In genomic region chr4:70991596-70991995, GRCh38 we compare ENCODE assay signal across 16 cellular contexts. TPM values are rescaled to one million over a fixed set of nuclear protein-coding genes. Genes with fewer than 3 reads are reported as not detected.
DNase-seq lines count a peak whose midpoint lies in the region; ATAC-seq and TF ChIP-seq lines count a peak whose summit lies in the region.
"Had no signal": no experiment of that assay in that cellular context is flagged by ENCODE, and none has a peak within 500 bp of the region (broad histone marks: within the 10 kb centered on the region; RNA-seq: fewer than 3 reads in every experiment).

No MANE protein-coding gene starts in this region.

- no peaks in the 10 kb centered on the region for H3K9me3 Mint-ChIP-seq in natural killer cell
- no peaks in the 10 kb centered on the region for H3K9me3 Mint-ChIP-seq in natural killer cell treated with Interleukin-12 subunit alpha and Interleukin-12 subunit beta and Interleukin-15 and Interleukin-18, amount 100 ng/mL, for 72 hours
- no peaks in the 10 kb centered on the region for H3K9me3 Mint-ChIP-seq in dendritic cell treated with granulocyte-macrophage colony-stimulating factor and Interleukin-4, amounts not matched to agents 40 ng/mL and 50 ng/mL, for 4 days

- no peaks in the 10 kb centered on the region for H3K36me3 Mint-ChIP-seq in natural killer cell
- peaks cover 11% of the 10 kb centered on the region for H3K36me3 Mint-ChIP-seq in natural killer cell treated with Interleukin-12 subunit alpha and Interleukin-12 subunit beta and Interleukin-15 and Interleukin-18, amount 100 ng/mL, for 72 hours
- peaks cover 13% of the 10 kb centered on the region for H3K36me3 Mint-ChIP-seq in dendritic cell treated with granulocyte-macrophage colony-stimulating factor and Interleukin-4, amounts not matched to agents 40 ng/mL and 50 ng/mL, for 4 days (ENCODE audit: low read depth)

- H3K36me3 ChIP-seq in Loucy (ENCODE audit: insufficient read depth, low read length), result no peaks in the 10 kb centered on the region

- no peak for TF ChIP-seq CTCF in natural killer cell (IDR thresholded peaks at IDR 0.05)
- no peak for TF ChIP-seq CTCF in Loucy (conservative IDR thresholded peaks at IDR 0.05; ENCODE audit: low read length)

- no peak overlapping the region for H3K9ac ChIP-seq in Loucy (ENCODE audit: low read depth, low read length, poor library complexity, severe bottlenecking)

- peaks cover 35% of the 10 kb centered on the region for H3K4me1 ChIP-seq in Loucy (ENCODE audit: insufficient read depth, low read length, poor library complexity, severe bottlenecking)
- H3K4me1 ChIP-seq: A549 had no signal

- DNase-seq in natural killer cell (no peak), D341Med (ENCODE audit: low spot score) (no peak), NCI-H1048 (lab: John Stamatoyannopoulos, UW) (no peak), SIG-M5 (lab: John Stamatoyannopoulos, UW) (no peak), NCI-H2227 (lab: John Stamatoyannopoulos, UW; ENCODE audit: unreplicated experiment) (no peak)
- no peak for DNase-seq in natural killer cell treated with Interleukin-12 subunit alpha and Interleukin-12 subunit beta and Interleukin-15 and Interleukin-18, amount 100 ng/mL, for 72 hours (ENCODE audit: low spot score)
- DNase-seq: DMS79, KG1, NCI-H1092 treated with DMSO at 0.1 percent for 48 hours, NCI-H1694, RPMI8226 had no signal

- H3K9me2 ChIP-seq in Loucy (replicated peaks; ENCODE audit: low read depth, low read length), result no peaks in the 10 kb centered on the region

- H3K9me3 ChIP-seq in Loucy (ENCODE audit: insufficient read depth, low read depth, low read length), result no peaks in the 10 kb centered on the region
- H3K9me3 ChIP-seq: A549 had no signal

- H3K79me2 ChIP-seq in Loucy (ENCODE audit: insufficient read depth, low read length), result peaks cover 31% of the 10 kb centered on the region

- peaks cover 9% of the 10 kb centered on the region for H3K27me3 ChIP-seq in Loucy (ENCODE audit: insufficient read depth, low read length, poor library complexity, severe bottlenecking)

- ATAC-seq in natural killer cell, result no peak
- no peak for ATAC-seq in natural killer cell treated with Interleukin-12 subunit alpha and Interleukin-12 subunit beta and Interleukin-15 and Interleukin-18, amount 100 ng/mL, for 72 hours
- ATAC-seq: A549, GM12878, HepG2 had no signal

- H3K4me3 Mint-ChIP-seq in natural killer cell, result peak overlapping the region; percentile 47
- H3K4me3 Mint-ChIP-seq in natural killer cell treated with Interleukin-12 subunit alpha and Interleukin-12 subunit beta and Interleukin-15 and Interleukin-18, amount 100 ng/mL, for 72 hours, result no peak overlapping the region
- H3K4me3 Mint-ChIP-seq in dendritic cell treated with granulocyte-macrophage colony-stimulating factor and Interleukin-4, amounts not matched to agents 40 ng/mL and 50 ng/mL, for 4 days, result no peak overlapping the region

- intact Hi-C loops in natural killer cell (cut with micrococcal nuclease), result loop anchor here (5.0 to 10.0 kb wide), 2 partner anchors 89 to 307 kb away; partner anchors contain the start of genes MOB1B and UTP3
- intact Hi-C loops in dendritic cell treated with granulocyte-macrophage colony-stimulating factor and Interleukin-4, amounts not matched to agents 40 ng/mL and 50 ng/mL, for 4 days (cut with micrococcal nuclease), result loop anchor here (5.0 kb wide), 4 partner anchors 44 to 304 kb away; partner anchors contain the start of genes GRSF1, MOB1B and UTP3

- no peaks in the 10 kb centered on the region for H3K27me3 Mint-ChIP-seq in natural killer cell (ENCODE audit: low read depth in 2 of 2)
- H3K27me3 Mint-ChIP-seq in natural killer cell treated with Interleukin-12 subunit alpha and Interleukin-12 subunit beta and Interleukin-15 and Interleukin-18, amount 100 ng/mL, for 72 hours, result no peaks in the 10 kb centered on the region
- no peaks in the 10 kb centered on the region for H3K27me3 Mint-ChIP-seq in dendritic cell treated with granulocyte-macrophage colony-stimulating factor and Interleukin-4, amounts not matched to agents 40 ng/mL and 50 ng/mL, for 4 days

- H3K4me3 ChIP-seq in Loucy (ENCODE audit: low read length, poor library complexity, severe bottlenecking), result no peak overlapping the region
- H3K4me3 ChIP-seq: A549 had no signal

- peaks cover 42 to 44% of the 10 kb centered on the region in 2 donors for H3K4me1 Mint-ChIP-seq in natural killer cell
- peaks cover 30 to 31% of the 10 kb centered on the region in 2 donors for H3K4me1 Mint-ChIP-seq in natural killer cell treated with Interleukin-12 subunit alpha and Interleukin-12 subunit beta and Interleukin-15 and Interleukin-18, amount 100 ng/mL, for 72 hours (ENCODE audit: low read depth in 2 of 2)
- H3K4me1 Mint-ChIP-seq in dendritic cell treated with granulocyte-macrophage colony-stimulating factor and Interleukin-4, amounts not matched to agents 40 ng/mL and 50 ng/mL, for 4 days (ENCODE audit: low read depth), result peaks cover 23% of the 10 kb centered on the region

- peaks cover 18% of the 10 kb centered on the region for H4K20me1 ChIP-seq in Loucy (ENCODE audit: insufficient read depth, low read length, poor library complexity, severe bottlenecking)

- peak overlapping the region in 1 of 2 donors; percentile 90 for H3K27ac Mint-ChIP-seq in natural killer cell
- no peak overlapping the region for H3K27ac Mint-ChIP-seq in natural killer cell treated with Interleukin-12 subunit alpha and Interleukin-12 subunit beta and Interleukin-15 and Interleukin-18, amount 100 ng/mL, for 72 hours
- H3K27ac Mint-ChIP-seq in dendritic cell treated with granulocyte-macrophage colony-stimulating factor and Interleukin-4, amounts not matched to agents 40 ng/mL and 50 ng/mL, for 4 days, result peak overlapping the region; percentile 7

- H3F3A ChIP-seq in Loucy (ENCODE audit: low read depth), result no peaks in the 10 kb centered on the region

- H2AFZ ChIP-seq in Loucy (ENCODE audit: low read length), result no peak overlapping the region

- peak overlapping the region; percentile 81 for H3K4me2 ChIP-seq in Loucy (ENCODE audit: low read depth, low read length, poor library complexity, severe bottlenecking)

RNA-seq across cellular contexts. Expression of gene DCK, which starts 1.9 kb away (rescaled TPM):
- 10 to 100 TPM; 28.3 to 32.7 (median 29.5) TPM for total RNA-seq in natural killer cell
- 10 to 100 TPM; 19.9 to 20.6 TPM for total RNA-seq in natural killer cell treated with Interleukin-12 subunit alpha and Interleukin-12 subunit beta and Interleukin-15 and Interleukin-18, amount 100 ng/mL, for 72 hours
